ENCODE assay signal across 9 cellular contexts in the genomic region with DNA sequence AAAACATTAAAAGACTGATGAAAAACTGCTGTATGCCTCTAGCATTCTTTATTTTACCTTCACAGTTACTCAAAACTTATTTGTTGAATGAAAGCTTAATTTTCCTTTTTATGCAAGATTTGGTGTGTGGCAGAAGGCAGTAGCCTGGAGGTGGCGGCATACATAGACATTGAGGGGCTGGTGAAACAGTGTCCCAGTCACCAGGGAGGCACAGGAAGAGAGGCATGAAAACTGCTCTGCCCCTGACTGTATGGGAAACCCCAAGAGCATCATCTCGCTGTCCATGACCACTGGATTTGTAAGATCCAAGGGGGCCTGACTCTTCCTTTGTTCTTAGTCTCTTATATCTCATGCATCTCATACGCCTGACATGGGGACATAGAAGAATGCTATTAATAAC.
"Had no signal": no experiment of that assay in that cellular context is flagged by ENCODE, and none has a peak within 500 bp of the region (broad histone marks: within the 10 kb centered on the region; RNA-seq: fewer than 3 reads in every experiment).

No MANE protein-coding gene starts in this region.

- H3K4me3 ChIP-seq: GM23248, K562 had no signal

- H3K9me3 Mint-ChIP-seq: H9 had no signal

- H3K27ac ChIP-seq: GM23248 had no signal

- H3K9ac ChIP-seq: GM23248 had no signal

- DNase-seq: GM23248, H9, HCEC 1CT, IMR-90, KG1 had no signal

- H2AFZ ChIP-seq: GM23248 had no signal

- H3K4me3 Mint-ChIP-seq: H9 had no signal

- ATAC-seq: K562 had no signal

- FAIRE-seq: H1, H54, HTR-8/SVneo, K562 had no signal
